ENCODE assay signal across 15 cellular contexts in genomic region chr18:59024829-59025228, GRCh38.
DNase-seq lines count a peak whose midpoint lies in the region; ATAC-seq and TF ChIP-seq lines count a peak whose summit lies in the region.
"Had no signal": no experiment of that assay in that cellular context is flagged by ENCODE, and none has a peak within 500 bp of the region (broad histone marks: within the 10 kb centered on the region; RNA-seq: fewer than 3 reads in every experiment).

No MANE protein-coding gene starts in this region.

- H3K27me3 ChIP-seq in adipocyte (replicated peaks; ENCODE audit: control insufficient read depth, insufficient read depth, low read length): peaks cover under 1% of the 10 kb centered on the region
- H3K27me3 ChIP-seq in parathyroid adenoma (ENCODE audit: control insufficient read depth, insufficient read depth, low read length): no peaks in the 10 kb centered on the region

- H3K9ac ChIP-seq in adipocyte (ENCODE audit: low read length) (no peak overlapping the region), parathyroid adenoma (no peak overlapping the region)

- no peaks in the 10 kb centered on the region for H3K79me2 ChIP-seq in parathyroid adenoma

- H3K36me3 ChIP-seq in adipocyte (ENCODE audit: control insufficient read depth, insufficient read depth, low read length, severe bottlenecking): no peaks in the 10 kb centered on the region
- no peaks in the 10 kb centered on the region for H3K36me3 ChIP-seq in parathyroid adenoma (ENCODE audit: control insufficient read depth, insufficient read depth, low read length)

- no peak overlapping the region for H3K4me2 ChIP-seq in parathyroid adenoma (ENCODE audit: low read length)

- no peaks in the 10 kb centered on the region for H3K9me3 ChIP-seq in adipocyte (ENCODE audit: control insufficient read depth, low read length)
- H3K9me3 ChIP-seq in parathyroid adenoma (ENCODE audit: control insufficient read depth, low read length): no peaks in the 10 kb centered on the region

- peak; percentile 90 for DNase-seq in AG09319 (ENCODE audit: extremely low read depth, low read depth)
- peak; percentile 91 for DNase-seq in adipocyte (ENCODE audit: low read depth)
- peak; percentile 72 for DNase-seq in fibroblast of pulmonary artery (ENCODE audit: low read depth)
- DNase-seq in DMS 273 (lab: John Stamatoyannopoulos, UW; ENCODE audit: unreplicated experiment): no peak
- DNase-seq in NCI-H226: no peak
- no peak for DNase-seq in NCI-H2029 (lab: John Stamatoyannopoulos, UW)
- DNase-seq: activated T-cell treated with anti-CD3 and anti-CD28 coated beads, Interleukin-2, amount 50 U/mL, for 48 hours; naive B cell; NCI-H2227 treated with DMSO at 0.1 percent for 48 hours; SIG-M5 had no signal

- peak overlapping the region; percentile 16 for H3K27ac ChIP-seq in parathyroid adenoma
- H3K27ac ChIP-seq: C4-2B had no signal

- TF ChIP-seq CTCF in AG09319 (IDR thresholded peaks at IDR 0.05; ENCODE audit: low read depth, low read length) (no peak), fibroblast of pulmonary artery (IDR thresholded peaks at IDR 0.05; ENCODE audit: low read length, missing control alignments) (no peak), parathyroid adenoma (IDR thresholded peaks at IDR 0.05) (no peak)

- ATAC-seq in GM21786 (IDR thresholded peaks at IDR 0.05; ENCODE audit: unreplicated experiment): no peak
- ATAC-seq: K562; stimulated activated memory B cell treated with anti-CD40 and anti-IgM and Interleukin-4, amounts not matched to agents 10 μg/mL and 1 μg/mL and 100 μg/mL, for 72 hours had no signal

- H3K4me3 ChIP-seq in adipocyte (ENCODE audit: low read length) (no peak overlapping the region), fibroblast of pulmonary artery (replicated peaks; ENCODE audit: low read depth, low read length) (no peak overlapping the region), parathyroid adenoma (ENCODE audit: low read depth, low read length) (no peak overlapping the region)
- H3K4me3 ChIP-seq: K562 had no signal

- H2AFZ ChIP-seq in parathyroid adenoma: peak overlapping the region; percentile 43

- peaks cover 16% of the 10 kb centered on the region for H3K4me1 ChIP-seq in adipocyte (ENCODE audit: control insufficient read depth, insufficient read depth, low read length)
- H3K4me1 ChIP-seq in parathyroid adenoma: peaks cover 6% of the 10 kb centered on the region

Comparison
In these comparisons a context has a peak if more than half of its experiments do, and no peak if none do; other contexts are left out.
1. DNase-seq: peak in AG09319 (single experiment), adipocyte (single experiment) and fibroblast of pulmonary artery (single experiment); none in DMS 273 (single experiment), NCI-H226 (single experiment) and NCI-H2029 (single experiment).